In genomic region chr18:50819027-50819726, GRCh38 we compare ENCODE assay signal across 10 cellular contexts. TPM values are rescaled to one million over a fixed set of nuclear protein-coding genes. Genes with fewer than 3 reads are reported as not detected.
A peak's percentile ranks its signal among the peaks of the same experiment; 100 is the strongest.
DNase-seq lines count a peak whose midpoint lies in the region; ATAC-seq, FAIRE-seq and TF ChIP-seq lines count a peak whose summit lies in the region.
"Had no signal": no experiment of that assay in that cellular context is flagged by ENCODE, and none has a peak within 500 bp of the region (broad histone marks: within the 10 kb centered on the region; RNA-seq: fewer than 3 reads in every experiment).

No MANE protein-coding gene starts in this region.

- CTCF ChIA-PET in HepG2 (lab: Yijun Ruan, JAX; ENCODE audit: low intra/inter-chr PET ratio, low total read pairs) = interaction anchor here (1.4 to 2.5 kb wide), 2 partner anchors 209 to 232 kb away, joined by 3 to 37 read pairs; no protein-coding TSS in a partner anchor
- CTCF ChIA-PET in activated CD4-positive, alpha-beta memory T cell treated with anti-CD3 and anti-CD28 coated beads for 36 hours (lab: Charles Lee) = interaction anchor here (1.0 to 3.3 kb wide), 5 partner anchors 9 to 237 kb away, joined by 3 to 22 read pairs (median 10); no protein-coding TSS in a partner anchor

- H3K36me3 ChIP-seq in HepG2 (replicated peaks in 1 of 2; ENCODE audit: control insufficient read depth in 1 of 2, insufficient read depth in 2 of 2, low read length in 2 of 2) (no peaks in the 10 kb centered on the region), upper lobe of left lung (no peaks in the 10 kb centered on the region)

- H3K27me3 Mint-ChIP-seq in activated CD4-positive, alpha-beta memory T cell treated with anti-CD3 and anti-CD28 coated beads for 36 hours = peaks cover 1% of the 10 kb centered on the region
- H3K27me3 Mint-ChIP-seq: IgD-negative memory B cell, naive B cell had no signal

- in situ Hi-C loops in HepG2 (cut with HindIII; ENCODE audit: extremely low pct_ligation_motif_present, low pct_unique_long_range_greater_than_20kb) = no loop called here

- no peak overlapping the region for H2AFZ ChIP-seq in HepG2 (ENCODE audit: low read length)

- peak; percentile 67 for FAIRE-seq in HepG2 (lab: Jason Lieb, UNC)

- no peak for TF ChIP-seq RAD21 in HepG2 (CRISPR knock-in tag; IDR thresholded peaks at IDR 0.05)

- H3K79me2 ChIP-seq in HepG2 (ENCODE audit: insufficient read depth, low read length) = no peaks in the 10 kb centered on the region

- intact Hi-C loops in HepG2 (cut with micrococcal nuclease; ENCODE audit: unreplicated experiment) = no loop called here
- intact Hi-C loops in activated CD4-positive, alpha-beta memory T cell treated with anti-CD3 and anti-CD28 coated beads for 36 hours (cut with micrococcal nuclease) = no loop called here

- POLR2A ChIA-PET in HepG2 (lab: Yijun Ruan, JAX) = interaction anchor here (0.6 kb wide), 1 partner anchor 240 kb away, joined by 3 read pairs; no protein-coding TSS in a partner anchor
- POLR2A ChIA-PET in activated CD4-positive, alpha-beta memory T cell treated with anti-CD3 and anti-CD28 coated beads for 36 hours (lab: Charles Lee) = interaction anchor here (1.2 kb wide), 1 partner anchor 59 kb away, joined by 5 read pairs; the partner anchor contains the start of gene ME2

- H3K27me3 ChIP-seq in HepG2 (ENCODE audit: control insufficient read depth in 1 of 2, insufficient read depth in 2 of 2, low read length in 2 of 2) (peaks cover 0 to 9% of the 10 kb centered on the region in 2 experiments; a peak in 1 of 5 replicates), upper lobe of left lung (no peaks in the 10 kb centered on the region)

- H3K4me1 Mint-ChIP-seq in activated CD4-positive, alpha-beta memory T cell treated with anti-CD3 and anti-CD28 coated beads for 36 hours (ENCODE audit: low read depth) = no peaks in the 10 kb centered on the region

- H4K20me1 ChIP-seq in HepG2 (ENCODE audit: insufficient read depth, low read length) = no peaks in the 10 kb centered on the region

- TF ChIP-seq POLR2A in NB4 (IDR thresholded peaks at IDR 0.05; ENCODE audit: extremely low read depth, insufficient read length) (no peak), HepG2 (IDR thresholded peaks at IDR 0.05; ENCODE audit: insufficient read depth in 1 of 2, low read depth in 2 of 2, low read length in 2 of 2) (no peak), upper lobe of left lung (IDR thresholded peaks at IDR 0.05) (no peak)

- DNase-seq in DMS53 treated with DMSO at 0.1 percent for 48 hours (lab: John Stamatoyannopoulos, UW; ENCODE audit: unreplicated experiment) (peak; percentile 77), NB4 (ENCODE audit: low read depth) (peak; percentile 9), cerebellar cortex (ENCODE audit: low spot score) (peak; percentile 62), HepG2 (ENCODE audit: low spot score) (peak; percentile 56), upper lobe of left lung (peak; percentile 30 to 59), cerebellar nuclear complex (lab: John Stamatoyannopoulos, UW) (no peak), amniotic stem cell (lab: John Stamatoyannopoulos, UW) (no peak)
- no peak for DNase-seq in activated CD4-positive, alpha-beta memory T cell treated with anti-CD3 and anti-CD28 coated beads for 36 hours

- peaks cover 19% of the 10 kb centered on the region for H3K4me1 ChIP-seq in HepG2 (ENCODE audit: insufficient read depth, low read length)
- peaks cover 9 to 18% (median 15%) of the 10 kb centered on the region in 4 donors for H3K4me1 ChIP-seq in upper lobe of left lung

- under 1% methylated on average over 13 of the region's 16 CpGs for WGBS in HepG2 (ENCODE audit: low lambda C conversion rate)
- WGBS in upper lobe of left lung, 2 donors = 13 to 19% methylated on average over 16 of the region's 16 CpGs

- no peak overlapping the region for H3K27ac Mint-ChIP-seq in activated CD4-positive, alpha-beta memory T cell treated with anti-CD3 and anti-CD28 coated beads for 36 hours
- H3K27ac Mint-ChIP-seq: IgD-negative memory B cell, naive B cell had no signal

- no TSS peak for BruUV-seq in HepG2 (replicated peaks; lab: Mats Ljungman, UMichigan)

- H3K4me2 ChIP-seq in HepG2 (ENCODE audit: low read depth, low read length) = peak overlapping the region; percentile 79

- H3K4me3 ChIP-seq in NB4 (ENCODE audit: low read depth, low read length) (peak overlapping the region; percentile 46), HepG2 (replicated peaks in 1 of 3; ENCODE audit: insufficient read depth in 1 of 3, low read depth in 2 of 3, low read length in 3 of 3) (peak overlapping the region in 2 of 3 experiments; percentile 21 to 38; a peak in 4 of 6 replicates), upper lobe of left lung (peak overlapping the region in 3 of 4 donors; percentile 13 to 37 (median 35))

- H3K9me3 ChIP-seq in HepG2 (ENCODE audit: low read length) (no peaks in the 10 kb centered on the region), upper lobe of left lung (no peaks in the 10 kb centered on the region)

- 0 out of 4 replicates have a peak, but pooled peaks of 1 of the 2 experiments have one; percentile 27 for TF ChIP-seq EP300 in HepG2 (IDR thresholded peaks at IDR 0.05; ENCODE audit: low read depth in 2 of 2, low read length in 2 of 2)
- no peak for TF ChIP-seq EP300 in HepG2 (CRISPR knock-in tag; IDR thresholded peaks at IDR 0.05; ENCODE audit: borderline replicate concordance)
- TF ChIP-seq EP300 in upper lobe of left lung (IDR thresholded peaks at IDR 0.05) = no peak

- H3K27ac ChIP-seq in HepG2 (ENCODE audit: extremely low read length, insufficient read depth, low read length) (no peak overlapping the region), upper lobe of left lung (no peak overlapping the region)

- H3K9me3 Mint-ChIP-seq in activated CD4-positive, alpha-beta memory T cell treated with anti-CD3 and anti-CD28 coated beads for 36 hours = no peaks in the 10 kb centered on the region
- H3K9me3 Mint-ChIP-seq: IgD-negative memory B cell had no signal

- H3K36me3 Mint-ChIP-seq in activated CD4-positive, alpha-beta memory T cell treated with anti-CD3 and anti-CD28 coated beads for 36 hours = no peaks in the 10 kb centered on the region
- H3K36me3 Mint-ChIP-seq: IgD-negative memory B cell had no signal

- TF ChIP-seq CTCF in NB4 (IDR thresholded peaks at IDR 0.05; ENCODE audit: low read depth, low read length) = no peak
- peak; percentile 41 for TF ChIP-seq CTCF in HepG2 (CRISPR knock-in tag; IDR thresholded peaks at IDR 0.05)
- TF ChIP-seq CTCF in upper lobe of left lung (IDR thresholded peaks at IDR 0.05) = no peak

- no peak overlapping the region for H3K9ac ChIP-seq in HepG2 (ENCODE audit: insufficient read depth, low read depth, low read length)

- ATAC-seq in HepG2 (peak; percentile 88), upper lobe of left lung (ENCODE audit: low FRiP score in 2 of 2) (peak; percentile 36 to 55)

- no peak overlapping the region for H3K4me3 Mint-ChIP-seq in activated CD4-positive, alpha-beta memory T cell treated with anti-CD3 and anti-CD28 coated beads for 36 hours

RNA-seq across cellular contexts. Expression of gene MRO, which starts 0.6 kb away (rescaled TPM):
- total RNA-seq in HepG2 (2016; rRNA removed; fragmentation: Illumina TruSeq; extraction: Trizol) = not detected in 2 replicates
- total RNA-seq in HepG2 (2016; cell fraction: cytosol; rRNA removed; fragmentation: Illumina TruSeq; extraction: Trizol; ENCODE audit: low read depth) = not detected in 2 replicates
- not detected in 2 replicates for total RNA-seq in HepG2 (2016; cell fraction: insoluble cytoplasmic fraction; rRNA removed; fragmentation: Illumina TruSeq; extraction: Trizol)
- total RNA-seq in HepG2 (2016; cell fraction: membrane; rRNA removed; fragmentation: Illumina TruSeq; extraction: Trizol) = not detected in 2 replicates
- total RNA-seq in HepG2 (2016; cell fraction: nucleus; rRNA removed; fragmentation: Illumina TruSeq; extraction: Trizol) = not detected in 2 replicates
- polyA plus RNA-seq in HepG2 (2011; rRNA removed) = not detected in 2 replicates
- polyA plus RNA-seq in HepG2 (2011; cell fraction: cytosol; rRNA removed) = not detected in 2 replicates
- polyA plus RNA-seq in HepG2 (2011; cell fraction: nucleus; rRNA removed) = not detected in 2 replicates
- not detected in 2 replicates for polyA plus RNA-seq in HepG2 (2012)
- not detected in 2 replicates for polyA plus RNA-seq in HepG2 (2016; cell fraction: cytosol; fragmentation: Illumina TruSeq; extraction: Trizol; ENCODE audit: low read depth)
- not detected in 2 replicates for polyA plus RNA-seq in HepG2 (2016; cell fraction: insoluble cytoplasmic fraction; fragmentation: Illumina TruSeq; extraction: Trizol; ENCODE audit: low read depth)
- not detected in 2 replicates for polyA plus RNA-seq in HepG2 (2016; cell fraction: membrane; fragmentation: Illumina TruSeq; extraction: Trizol; ENCODE audit: low read depth)
- not detected in 2 replicates for polyA plus RNA-seq in HepG2 (2016; cell fraction: nucleus; fragmentation: Illumina TruSeq; extraction: Trizol; ENCODE audit: insufficient read depth, low read depth)
- polyA minus RNA-seq in HepG2 (2011; rRNA and poly(A)+ RNA removed; ENCODE audit: low replicate concordance) = 0.77 TPM in 1 of 2 replicates, not detected in the other
- not detected in 2 replicates for polyA minus RNA-seq in HepG2 (2011; cell fraction: cytosol; rRNA and poly(A)+ RNA removed)
- not detected in 2 replicates for polyA minus RNA-seq in HepG2 (2011; cell fraction: nucleus; rRNA and poly(A)+ RNA removed)
- under 1 TPM in 3 of 6 donors, not detected in 3; 0.46 to 0.77 (median 0.71) TPM for total RNA-seq in upper lobe of left lung
- total RNA-seq in activated CD4-positive, alpha-beta memory T cell treated with anti-CD3 and anti-CD28 coated beads for 36 hours = not detected
- polyA plus RNA-seq: IgD-negative memory B cell had no signal

RNA-seq across cellular contexts. Expression of gene ME2, which starts 59.7 kb away (rescaled TPM):
- total RNA-seq in HepG2 (2016; rRNA removed; fragmentation: Illumina TruSeq; extraction: Trizol) = 20.6 and 28.2 TPM in 2 replicates
- total RNA-seq in HepG2 (2016; cell fraction: cytosol; rRNA removed; fragmentation: Illumina TruSeq; extraction: Trizol; ENCODE audit: low read depth) = 13.6 and 15.0 TPM in 2 replicates
- total RNA-seq in HepG2 (2016; cell fraction: insoluble cytoplasmic fraction; rRNA removed; fragmentation: Illumina TruSeq; extraction: Trizol) = 21.0 and 30.5 TPM in 2 replicates
- 21.4 and 23.9 TPM in 2 replicates for total RNA-seq in HepG2 (2016; cell fraction: membrane; rRNA removed; fragmentation: Illumina TruSeq; extraction: Trizol)
- 13.2 and 14.8 TPM in 2 replicates for total RNA-seq in HepG2 (2016; cell fraction: nucleus; rRNA removed; fragmentation: Illumina TruSeq; extraction: Trizol)
- 12.1 and 17.3 TPM in 2 replicates for polyA plus RNA-seq in HepG2 (2011; rRNA removed)
- 7.7 and 11.6 TPM in 2 replicates for polyA plus RNA-seq in HepG2 (2011; cell fraction: cytosol; rRNA removed)
- polyA plus RNA-seq in HepG2 (2011; cell fraction: nucleus; rRNA removed) = 4.9 and 7.0 TPM in 2 replicates
- 11.7 and 12.2 TPM in 2 replicates for polyA plus RNA-seq in HepG2 (2012)
- 7.1 and 7.3 TPM in 2 replicates for polyA plus RNA-seq in HepG2 (2016; cell fraction: cytosol; fragmentation: Illumina TruSeq; extraction: Trizol; ENCODE audit: low read depth)
- 30.7 and 33.0 TPM in 2 replicates for polyA plus RNA-seq in HepG2 (2016; cell fraction: insoluble cytoplasmic fraction; fragmentation: Illumina TruSeq; extraction: Trizol; ENCODE audit: low read depth)
- 14.4 and 14.9 TPM in 2 replicates for polyA plus RNA-seq in HepG2 (2016; cell fraction: membrane; fragmentation: Illumina TruSeq; extraction: Trizol; ENCODE audit: low read depth)
- polyA plus RNA-seq in HepG2 (2016; cell fraction: nucleus; fragmentation: Illumina TruSeq; extraction: Trizol; ENCODE audit: insufficient read depth, low read depth) = 17.5 and 20.8 TPM in 2 replicates
- polyA minus RNA-seq in HepG2 (2011; rRNA and poly(A)+ RNA removed; ENCODE audit: low replicate concordance) = 12.0 and 16.3 TPM in 2 replicates
- polyA minus RNA-seq in HepG2 (2011; cell fraction: cytosol; rRNA and poly(A)+ RNA removed) = 10.7 and 11.0 TPM in 2 replicates
- 10.8 and 13.3 TPM in 2 replicates for polyA minus RNA-seq in HepG2 (2011; cell fraction: nucleus; rRNA and poly(A)+ RNA removed)
- total RNA-seq in upper lobe of left lung = 10 to 100 TPM; 26.9 to 69.8 (median 36.4) TPM
- 100 to 1,000 TPM; 111 to 115 TPM for total RNA-seq in activated CD4-positive, alpha-beta memory T cell treated with anti-CD3 and anti-CD28 coated beads for 36 hours

Comparison
In these comparisons a context has a peak if more than half of its experiments do, and no peak if none do; other contexts are left out.
1. DNase-seq: peak in DMS53 treated with DMSO at 0.1 percent for 48 hours (single experiment), NB4 (single experiment), cerebellar cortex (single experiment), HepG2 (single experiment) and upper lobe of left lung (2 of 2); none in activated CD4-positive, alpha-beta memory T cell treated with anti-CD3 and anti-CD28 coated beads for 36 hours (single experiment), cerebellar nuclear complex (0 of 2) and amniotic stem cell (single experiment).
2. Peak in every context shown above with its lines, with median percentiles within 50 percentile points of each other: H3K4me3 ChIP-seq.